In genomic region chr1:27887215-27888035, GRCh38 we compare ENCODE assay signal across 1 cellular context.
TF ChIP-seq lines count a peak whose summit lies in the region.

No MANE protein-coding gene starts in this region.

TF ChIP-seq in K562, 482 proteins besides CTCF, POLR2A, EP300 and RAD21:
- no peak for TF ChIP-seq KLF6 (CRISPR knock-in tag; IDR thresholded peaks at IDR 0.05; ENCODE audit: borderline replicate concordance)
- TF ChIP-seq ILF3 (IDR thresholded peaks at IDR 0.05; ENCODE audit: borderline replicate concordance): no peak
- no peak for TF ChIP-seq GABPA (tag; conservative IDR thresholded peaks at IDR 0.05; ENCODE audit: low read depth)
- TF ChIP-seq ZKSCAN1 (IDR thresholded peaks at IDR 0.05; ENCODE audit: low read depth, low read length): no peak
- no peak for TF ChIP-seq MAX (CRISPR knock-in tag; IDR thresholded peaks at IDR 0.05)
- no peak for TF ChIP-seq MECOM (CRISPR knock-in tag; IDR thresholded peaks at IDR 0.05)
- no peak for TF ChIP-seq POLR3G (IDR thresholded peaks at IDR 0.05; ENCODE audit: extremely low read depth, insufficient read length, insufficient replicate concordance)
- no peak for TF ChIP-seq CREB3 (tag; conservative IDR thresholded peaks at IDR 0.05; ENCODE audit: low read depth)
- no peak for TF ChIP-seq PHF20 (IDR thresholded peaks at IDR 0.05; ENCODE audit: partially characterized antibody)
- no peak for TF ChIP-seq DDX20 (tag; IDR thresholded peaks at IDR 0.05; ENCODE audit: low read depth)
- no peak for TF ChIP-seq ZNF280B (CRISPR knock-in tag; IDR thresholded peaks at IDR 0.05)
- no peak for TF ChIP-seq MYBL2 (IDR thresholded peaks at IDR 0.05; ENCODE audit: low read depth)
- no peak for TF ChIP-seq MYBL2 (CRISPR knock-in tag; IDR thresholded peaks at IDR 0.05; ENCODE audit: borderline replicate concordance)
- TF ChIP-seq RNF2 (IDR thresholded peaks at IDR 0.05): no peak
- no peak for TF ChIP-seq TBL1XR1 (IDR thresholded peaks at IDR 0.05; ENCODE audit: low read length in 2 of 2)
- no peak for TF ChIP-seq ARID3B (CRISPR knock-in tag; IDR thresholded peaks at IDR 0.05; ENCODE audit: borderline replicate concordance)
